In genomic region chr3:41986566-41986965, GRCh38 we compare ENCODE assay signal across 23 cellular contexts.
"Had no signal": no experiment of that assay in that cellular context is flagged by ENCODE, and none has a peak within 500 bp of the region (broad histone marks: within the 10 kb centered on the region; RNA-seq: fewer than 3 reads in every experiment).

No MANE protein-coding gene starts in this region.

- DNase-seq: Karpas-422; KG1; MM.1S; MV-4-11; NCI-H1048; NCI-H1436; NCI-H187; NCI-H2029; NCI-H2081 treated with DMSO at 0.1 percent for 48 hours; NCI-H2171; NCI-H345; NCI-H524; NCI-H526 treated with DMSO at 0.1 percent for 48 hours; NCI-H748 treated with DMSO at 0.1 percent for 48 hours; NK-92 treated with Interleukin-12 subunit alpha and Interleukin-12 subunit beta, amount 100 ng/mL, for 24 hours; PC-3; SHP77; SK-N-SH; SW 1271; T-cell had no signal

- H3K27ac ChIP-seq: RWPE1 had no signal

- H3K36me3 Mint-ChIP-seq: T-cell had no signal

- H3K9me3 ChIP-seq: SK-N-SH had no signal

- H3K27ac Mint-ChIP-seq: T-cell had no signal

- H3K4me1 Mint-ChIP-seq: T-cell had no signal

- H3K9me3 Mint-ChIP-seq: T-cell had no signal

- FAIRE-seq: HTR-8/SVneo had no signal

- ATAC-seq: Panc1, PC-3, T-cell had no signal

- H3K4me3 Mint-ChIP-seq: T-cell had no signal

- H3K27me3 Mint-ChIP-seq: T-cell had no signal
